33 cellular contexts compared by ENCODE assay signal in genomic region chr1:21352586-21352985, GRCh38.
DNase-seq lines count a peak whose midpoint lies in the region; ATAC-seq, FAIRE-seq and TF ChIP-seq lines count a peak whose summit lies in the region.
"Had no signal": no experiment of that assay in that cellular context is flagged by ENCODE, and none has a peak within 500 bp of the region (broad histone marks: within the 10 kb centered on the region; RNA-seq: fewer than 3 reads in every experiment).

No MANE protein-coding gene starts in this region.

- TF ChIP-seq RAD21 in HepG2 (CRISPR knock-in tag; IDR thresholded peaks at IDR 0.05) (no peak), K562 (CRISPR knock-in tag; conservative IDR thresholded peaks at IDR 0.05 in 1 of 2, IDR thresholded peaks at IDR 0.05 in 1 of 2) (no peak)

- H3K27ac ChIP-seq in HepG2 (ENCODE audit: extremely low read length, insufficient read depth, low read length), result no peak overlapping the region
- H3K27ac ChIP-seq in right lobe of liver, result no peak overlapping the region
- H3K27ac ChIP-seq in HEK293 (ENCODE audit: extremely low read depth, low read depth, low read length), result no peak overlapping the region
- H3K27ac ChIP-seq in K562 (ENCODE audit: extremely low read depth, low read depth, low read length), result no peak overlapping the region
- H3K27ac ChIP-seq: 22Rv1; A549; BLaER1; BLaER1 treated with 17β-estradiol and CSF1 and Interleukin-3, amounts not matched to agents 10 nM and 100 nM; C4-2B had no signal

- ATAC-seq in HepG2 (no peak), right lobe of liver (no peak), K562 (no peak)
- ATAC-seq: A549; CD8-positive, alpha-beta T cell had no signal

- TF ChIP-seq EP300 in HepG2 (IDR thresholded peaks at IDR 0.05; ENCODE audit: low read depth in 2 of 2, low read length in 2 of 2), result no peak
- no peak for TF ChIP-seq EP300 in HepG2 (CRISPR knock-in tag; IDR thresholded peaks at IDR 0.05; ENCODE audit: borderline replicate concordance)
- no peak for TF ChIP-seq EP300 in K562 (IDR thresholded peaks at IDR 0.05; ENCODE audit: low read length)

- H3K4me1 ChIP-seq in HepG2 (ENCODE audit: insufficient read depth, low read length) (peaks cover 12% of the 10 kb centered on the region), right lobe of liver (peaks cover 0 to 3% (median 0%) of the 10 kb centered on the region in 4 donors), HEK293 (ENCODE audit: control insufficient read depth, insufficient read depth, low read length) (no peaks in the 10 kb centered on the region), K562 (replicated peaks in 1 of 2; ENCODE audit: control insufficient read depth in 2 of 2, insufficient read depth in 2 of 2, low read length in 2 of 2) (peaks cover 14 to 17% of the 10 kb centered on the region in 2 experiments; a peak in 4 of 5 replicates)
- H3K4me1 ChIP-seq: A549; BE2C; BLaER1; BLaER1 treated with 17β-estradiol and CSF1 and Interleukin-3, amounts not matched to agents 10 nM and 100 nM; Caco-2 had no signal

- intact Hi-C loops in HepG2 (cut with micrococcal nuclease; ENCODE audit: unreplicated experiment), result no loop called here
- intact Hi-C loops in right lobe of liver (cut with DNase I), result no loop called here
- intact Hi-C loops in K562 (cut with micrococcal nuclease), result no loop called here

- no peaks in the 10 kb centered on the region for H3K9me1 ChIP-seq in K562 (ENCODE audit: control insufficient read depth, insufficient read depth, low read length)

- H3K36me3 ChIP-seq in HepG2 (replicated peaks in 1 of 2; ENCODE audit: control insufficient read depth in 1 of 2, insufficient read depth in 2 of 2, low read length in 2 of 2) (no peaks in the 10 kb centered on the region), right lobe of liver (no peaks in the 10 kb centered on the region), HEK293 (ENCODE audit: control insufficient read depth in 2 of 2, insufficient read depth in 1 of 2, low read length in 2 of 2) (no peaks in the 10 kb centered on the region), K562 (ENCODE audit: control insufficient read depth, insufficient read depth, low read length) (no peaks in the 10 kb centered on the region)
- H3K36me3 ChIP-seq: BE2C; BLaER1; BLaER1 treated with 17β-estradiol and CSF1 and Interleukin-3, amounts not matched to agents 10 nM and 100 nM had no signal

- CTCF ChIA-PET in HepG2 (lab: Yijun Ruan, JAX; ENCODE audit: low intra/inter-chr PET ratio, low total read pairs) (no interaction called here), HEK293 (lab: Yijun Ruan, JAX) (interaction anchor here (0.5 to 3.7 kb wide), 5 partner anchors 16 to 794 kb away, joined by 3 to 23 read pairs (median 18); no protein-coding TSS in a partner anchor), K562 (lab: Yijun Ruan, JAX; ENCODE audit: low intra/inter-chr PET ratio) (no interaction called here)

- TF ChIP-seq CTCF in HepG2 (CRISPR knock-in tag; IDR thresholded peaks at IDR 0.05) (no peak), right lobe of liver (IDR thresholded peaks at IDR 0.05) (no peak), HEK293 (tag by site-specific recombination; IDR thresholded peaks at IDR 0.05) (no peak), K562 (IDR thresholded peaks at IDR 0.05 in 2 of 3, conservative IDR thresholded peaks at IDR 0.05 in 1 of 3; ENCODE audit: insufficient read depth in 2 of 3, low read depth in 1 of 3, low read length in 3 of 3) (no peak)

- H3K4me2 ChIP-seq in HepG2 (ENCODE audit: low read depth, low read length), result no peak overlapping the region
- no peak overlapping the region for H3K4me2 ChIP-seq in K562 (ENCODE audit: insufficient read depth, low read length)
- H3K4me2 ChIP-seq: A549; BLaER1; BLaER1 treated with 17β-estradiol and CSF1 and Interleukin-3, amounts not matched to agents 10 nM and 100 nM had no signal

- H3K79me2 ChIP-seq in HepG2 (ENCODE audit: insufficient read depth, low read length) (no peaks in the 10 kb centered on the region), K562 (ENCODE audit: control insufficient read depth, insufficient read depth, low read length) (no peaks in the 10 kb centered on the region)

- BruUV-seq in HepG2 (replicated peaks; lab: Mats Ljungman, UMichigan), result no TSS peak
- no TSS peak for BruUV-seq in K562 (replicated peaks; lab: Mats Ljungman, UMichigan)

- no peaks in the 10 kb centered on the region for H3K9me3 ChIP-seq in HepG2 (ENCODE audit: low read length)
- no peaks in the 10 kb centered on the region for H3K9me3 ChIP-seq in right lobe of liver
- no peaks in the 10 kb centered on the region for H3K9me3 ChIP-seq in HEK293 (ENCODE audit: control insufficient read depth, insufficient read depth, low read depth, low read length)
- no peaks in the 10 kb centered on the region for H3K9me3 ChIP-seq in K562 (replicated peaks; ENCODE audit: control insufficient read depth, insufficient read depth, low read depth, low read length)
- H3K9me3 ChIP-seq: A549; BE2C; BLaER1; BLaER1 treated with 17β-estradiol and CSF1 and Interleukin-3, amounts not matched to agents 10 nM and 100 nM; Caco-2 had no signal

- POLR2A ChIA-PET in HepG2 (lab: Yijun Ruan, JAX) (interaction anchor here (0.8 kb wide), 1 partner anchor 13 kb away, joined by 3 read pairs; no protein-coding TSS in a partner anchor), HEK293 (lab: Yijun Ruan, JAX) (no interaction called here), K562 (lab: Yijun Ruan, JAX) (interaction anchor here (0.6 kb wide), 1 partner anchor 82 kb away, joined by 3 read pairs; no protein-coding TSS in a partner anchor)

- H4K20me1 ChIP-seq in HepG2 (ENCODE audit: insufficient read depth, low read length) (no peaks in the 10 kb centered on the region), K562 (replicated peaks; ENCODE audit: control insufficient read depth, insufficient read depth, low read length) (no peaks in the 10 kb centered on the region)
- H4K20me1 ChIP-seq: BLaER1; BLaER1 treated with 17β-estradiol and CSF1 and Interleukin-3, amounts not matched to agents 10 nM and 100 nM had no signal

- H3K4me3 ChIP-seq in HepG2 (replicated peaks in 1 of 3; ENCODE audit: insufficient read depth in 1 of 3, low read depth in 2 of 3, low read length in 3 of 3) (no peak overlapping the region), right lobe of liver (no peak overlapping the region), HEK293 (ENCODE audit: low read depth, low read length) (no peak overlapping the region), K562 (no peak overlapping the region)
- H3K4me3 ChIP-seq: A549; BLaER1; BLaER1 treated with 17β-estradiol and CSF1 and Interleukin-3, amounts not matched to agents 10 nM and 100 nM had no signal

- TF ChIP-seq POLR2A in HepG2 (IDR thresholded peaks at IDR 0.05; ENCODE audit: insufficient read depth in 1 of 2, low read depth in 2 of 2, low read length in 2 of 2), result no peak
- TF ChIP-seq POLR2A in right lobe of liver (IDR thresholded peaks at IDR 0.05), result no peak
- TF ChIP-seq POLR2A in K562 (conservative IDR thresholded peaks at IDR 0.05), result no peak

- DNase-seq in HepG2 (ENCODE audit: low spot score), result no peak
- DNase-seq in right lobe of liver, result no peak
- DNase-seq in K562 (ENCODE audit: extremely low read depth in 1 of 4, low spot score in 3 of 4), result no peak
- no peak for DNase-seq in NOMO-1 (lab: John Stamatoyannopoulos, UW; ENCODE audit: unreplicated experiment in 2 of 2)
- DNase-seq in DMS53 treated with DMSO at 0.1 percent for 48 hours (lab: John Stamatoyannopoulos, UW; ENCODE audit: unreplicated experiment), result no peak
- DNase-seq: 8988T; ACHN; AML-193; BE2C; C1 segment of cervical spinal cord; Caco-2; Calu3; CD4-positive, alpha-beta memory T cell; CD4-positive, alpha-beta T cell; CD4-positive, CD25-positive, alpha-beta regulatory T cell; CD8-positive, alpha-beta memory T cell; CD8-positive, alpha-beta T cell; COR-L47; DMS 273 treated with DMSO at 0.1 percent for 48 hours; DMS153; DMS53; DMS79; DMS79 treated with DMSO at 0.1 percent for 48 hours; DND-41; EL had no signal

- no peak overlapping the region for H2AFZ ChIP-seq in HepG2 (ENCODE audit: low read length)
- no peak overlapping the region for H2AFZ ChIP-seq in K562 (ENCODE audit: low read depth, low read length)

- H3K27me3 ChIP-seq in HepG2 (ENCODE audit: control insufficient read depth in 1 of 2, insufficient read depth in 2 of 2, low read length in 2 of 2), result peaks cover 0 to 8% of the 10 kb centered on the region in 2 experiments; a peak in 2 of 5 replicates
- H3K27me3 ChIP-seq in right lobe of liver, result no peaks in the 10 kb centered on the region
- H3K27me3 ChIP-seq in K562 (ENCODE audit: control insufficient read depth in 2 of 2, insufficient read depth in 2 of 2, low read length in 2 of 2), result peaks cover 0 to 3% of the 10 kb centered on the region in 2 experiments; a peak in 1 of 5 replicates
- H3K27me3 ChIP-seq: BE2C, BLaER1 had no signal

- no peak for FAIRE-seq in HepG2 (lab: Jason Lieb, UNC)
- no peak for FAIRE-seq in K562 (lab: Jason Lieb, UNC)
- FAIRE-seq: A204.1, A549, D721Med had no signal

- in situ Hi-C loops in HepG2 (cut with HindIII; ENCODE audit: extremely low pct_ligation_motif_present, low pct_unique_long_range_greater_than_20kb) (no loop called here), K562 (cut with MboI) (no loop called here)

- no peak overlapping the region for H3K9ac ChIP-seq in HepG2 (ENCODE audit: insufficient read depth, low read depth, low read length)
- no peak overlapping the region for H3K9ac ChIP-seq in K562 (ENCODE audit: insufficient read depth in 1 of 2, low read depth in 2 of 2, low read length in 2 of 2)
- H3K9ac ChIP-seq: BLaER1; BLaER1 treated with 17β-estradiol and CSF1 and Interleukin-3, amounts not matched to agents 10 nM and 100 nM had no signal

TF ChIP-seq in HepG2, 621 proteins besides CTCF, POLR2A, EP300 and RAD21:
- TF ChIP-seq ATF7 (IDR thresholded peaks at IDR 0.05), result 0 out of 2 replicates have a peak, but pooled peaks have one; percentile 32
- TF ChIP-seq ATF7 (CRISPR knock-in tag; IDR thresholded peaks at IDR 0.05), result no peak
- TF ChIP-seq ZNF850 (CRISPR knock-in tag; conservative IDR thresholded peaks at IDR 0.05), result no peak
- peak; percentile 54 for TF ChIP-seq ZNF629 (CRISPR knock-in tag; conservative IDR thresholded peaks at IDR 0.05)

TF ChIP-seq in HEK293, 187 proteins besides CTCF, POLR2A, EP300 and RAD21 (continues in another document):
- TF ChIP-seq ZNF560 (tag by site-specific recombination; IDR thresholded peaks at IDR 0.05; ENCODE audit: borderline replicate concordance) (no peak), ZNF791 (tag by site-specific recombination; IDR thresholded peaks at IDR 0.05) (no peak)

TF ChIP-seq in K562, 482 proteins besides CTCF, POLR2A, EP300 and RAD21 (continues in another document):
- TF ChIP-seq RBM25 (IDR thresholded peaks at IDR 0.05; ENCODE audit: low read depth, low read length, severe bottlenecking) (peak; percentile 97), KHSRP (IDR thresholded peaks at IDR 0.05) (no peak), SIN3B (IDR thresholded peaks at IDR 0.05; ENCODE audit: low read depth) (no peak), HDAC2 (IDR thresholded peaks at IDR 0.05) (peak; percentile 29; the same call in 1 of the 2 replicates), ZNF764 (CRISPR knock-in tag; IDR thresholded peaks at IDR 0.05; ENCODE audit: low read depth) (no peak), BCOR (IDR thresholded peaks at IDR 0.05) (peak; percentile 92), KDM1A (IDR thresholded peaks at IDR 0.05) (peak; percentile 75 to 78), CEBPB (tag; IDR thresholded peaks at IDR 0.05) (peak; percentile 46), TAF7 (tag; IDR thresholded peaks at IDR 0.05) (no peak), ZNF644 (tag; IDR thresholded peaks at IDR 0.05; ENCODE audit: low read depth) (no peak)

Comparison
In these comparisons a context has a peak if more than half of its experiments do, and no peak if none do; other contexts are left out.
1. Of the 241 proteins assayed by ChIP-seq in both HepG2 and K562: peak only in HepG2: none; only in K562: ADNP, CEBPB, CEBPG, CHD4, HDAC2 and KDM1A; in both: none; in neither: 232; mixed calls (peak in some experiments, not most) for 3.